9 cellular contexts compared by ENCODE assay signal in the genomic region with DNA sequence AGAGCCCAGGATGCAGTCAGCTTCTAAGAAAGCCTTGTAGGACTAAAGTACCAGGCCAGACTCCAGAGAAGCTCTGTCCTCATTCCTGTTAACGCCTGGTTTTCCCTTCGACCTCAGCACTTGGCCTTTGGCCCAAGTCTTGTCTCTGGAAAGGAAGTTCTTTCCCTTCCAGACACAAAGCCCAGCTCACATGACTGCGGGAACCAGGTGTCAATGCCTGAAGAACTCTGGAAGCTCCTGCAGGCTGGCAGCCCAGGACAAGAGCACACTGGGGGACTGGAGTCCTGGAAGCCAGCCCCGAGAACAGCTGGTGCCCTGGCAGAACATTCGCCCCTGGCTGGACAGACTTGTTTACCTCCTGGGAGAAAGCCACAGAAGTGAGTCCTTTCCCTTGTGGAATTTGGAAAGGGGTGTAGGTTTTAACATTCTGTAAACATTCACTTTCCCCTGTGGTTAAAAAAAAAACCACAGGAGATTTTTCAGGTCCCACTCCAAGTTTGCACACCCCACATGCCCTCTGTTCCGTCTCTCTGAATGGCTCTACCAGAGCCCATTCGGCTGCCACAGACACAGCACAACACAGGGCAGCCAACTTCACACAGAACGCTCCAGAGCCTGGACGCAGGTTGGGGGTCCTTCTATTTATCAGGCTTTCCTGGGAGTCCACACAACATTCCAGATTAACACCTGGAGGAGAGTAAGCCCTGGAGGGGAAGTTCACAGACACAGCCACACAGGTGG. TPM values are rescaled to one million over a fixed set of nuclear protein-coding genes. Genes with fewer than 3 reads are reported as not detected.
DNase-seq lines count a peak whose midpoint lies in the region; ATAC-seq and TF ChIP-seq lines count a peak whose summit lies in the region.
"Had no signal": no experiment of that assay in that cellular context is flagged by ENCODE, and none has a peak within 500 bp of the region (broad histone marks: within the 10 kb centered on the region; RNA-seq: fewer than 3 reads in every experiment).

No MANE protein-coding gene starts in this region.

- no peak overlapping the region for H3K27ac ChIP-seq in neuronal stem cell (replicated peaks; ENCODE audit: low read length)

- H3K23ac ChIP-seq in neuronal stem cell (ENCODE audit: low read depth, low read length, poor library complexity), result no peak overlapping the region

- H4K8ac ChIP-seq in neuronal stem cell (ENCODE audit: low read depth, low read length), result no peak overlapping the region

- ATAC-seq in GM19467 (IDR thresholded peaks at IDR 0.05; ENCODE audit: unreplicated experiment) (no peak), GM18505 (IDR thresholded peaks at IDR 0.05; ENCODE audit: unreplicated experiment) (no peak), HG02759 (IDR thresholded peaks at IDR 0.05; ENCODE audit: unreplicated experiment) (no peak)

- H4K91ac ChIP-seq in neuronal stem cell (ENCODE audit: low read depth, low read length, poor library complexity), result no peak overlapping the region

- no peaks in the 10 kb centered on the region for H3K9me3 ChIP-seq in neuronal stem cell (replicated peaks in 1 of 2; ENCODE audit: control insufficient read depth in 2 of 2, insufficient read depth in 1 of 2, low read depth in 1 of 2, low read length in 2 of 2)

- no peaks in the 10 kb centered on the region for H3K79me1 ChIP-seq in neuronal stem cell (ENCODE audit: low read depth, low read length)

- no peak overlapping the region for H2BK5ac ChIP-seq in neuronal stem cell (ENCODE audit: low read length)

- H3K36me3 ChIP-seq in neuronal stem cell (replicated peaks in 1 of 2; ENCODE audit: control insufficient read depth in 2 of 2, insufficient read depth in 2 of 2, low read length in 2 of 2), result no peaks in the 10 kb centered on the region

- H2BK120ac ChIP-seq in neuronal stem cell (ENCODE audit: low read depth, low read length), result no peak overlapping the region

- DNase-seq in Ammon's horn (ENCODE audit: low spot score) (peak; percentile 85), NCI-H69 (lab: John Stamatoyannopoulos, UW) (peak; percentile 33), fibroblast of the conjunctiva (ENCODE audit: low read depth) (peak; percentile 65), neuronal stem cell (ENCODE audit: low spot score) (no peak)
- DNase-seq in stimulated activated CD4-positive, alpha-beta T cell treated with anti-CD3 and anti-CD28 coated beads, Interleukin-2, amount 100 ng/mL, for 48 hours, result no peak
- DNase-seq: stimulated activated CD4-positive, alpha-beta T cell treated with anti-CD3 and anti-CD28 coated beads, Interleukin-15, amount 100 ng/mL, for 24 hours had no signal

- no peak overlapping the region for H2BK12ac ChIP-seq in neuronal stem cell (ENCODE audit: low read length)

- H3K4ac ChIP-seq in neuronal stem cell (ENCODE audit: low read length), result no peak overlapping the region

- no peak overlapping the region for H3K4me3 ChIP-seq in neuronal stem cell (ENCODE audit: low read length in 2 of 2)

- H2AFZ ChIP-seq in neuronal stem cell (ENCODE audit: low read length), result peak overlapping the region; percentile 12

- no peak overlapping the region for H3K18ac ChIP-seq in neuronal stem cell (ENCODE audit: low read length)

- H3K27me3 ChIP-seq in neuronal stem cell (ENCODE audit: control insufficient read depth in 3 of 3, insufficient read depth in 3 of 3, low read depth in 1 of 3, low read length in 3 of 3), result peaks cover 0 to 13% (median 2%) of the 10 kb centered on the region in 3 experiments

- H3K9ac ChIP-seq in neuronal stem cell (ENCODE audit: low read depth, low read length, poor library complexity), result no peak overlapping the region

- H3K4me1 ChIP-seq in neuronal stem cell (ENCODE audit: control insufficient read depth in 2 of 2, insufficient read depth in 1 of 2, low read depth in 1 of 2, low read length in 2 of 2), result peaks cover 2 to 14% of the 10 kb centered on the region in 2 donors

- no peak overlapping the region for H3K14ac ChIP-seq in neuronal stem cell (ENCODE audit: low read length)

- no peak for TF ChIP-seq POLR2A in GM18505 (IDR thresholded peaks at IDR 0.05; ENCODE audit: borderline replicate concordance, extremely low read depth, insufficient read depth, insufficient read length)

- H2AK5ac ChIP-seq in neuronal stem cell (ENCODE audit: low read depth, low read length), result no peak overlapping the region

- no CpG with 5 or more reads among the region's 9 CpGs for WGBS in neuronal stem cell (ENCODE audit: extremely low coverage in 2 of 2, insufficient read length in 2 of 2, insufficient replicate concordance in 1 of 2), 2 donors

- no peak overlapping the region for H3K4me2 ChIP-seq in neuronal stem cell (ENCODE audit: insufficient read depth, low read length, poor library complexity, severe bottlenecking)

- H2BK15ac ChIP-seq in neuronal stem cell (ENCODE audit: low read length), result no peak overlapping the region

RNA-seq across cellular contexts. Expression of gene ACSS1, which starts 18.1 kb away (rescaled TPM):
- 0.24 TPM for polyA plus RNA-seq in neuronal stem cell (2013, experiment 1 of 2)
- 0.26 TPM for polyA plus RNA-seq in neuronal stem cell (2013, experiment 2 of 2)

RNA-seq across cellular contexts. Expression of gene VSX1, which starts 42.1 kb away (rescaled TPM):
- polyA plus RNA-seq in neuronal stem cell (2013, experiment 1 of 2), result 0.73 TPM
- polyA plus RNA-seq in neuronal stem cell (2013, experiment 2 of 2), result 0.78 TPM

RNA-seq across cellular contexts. Expression of gene APMAP, which starts 47.3 kb away (rescaled TPM):
- polyA plus RNA-seq in neuronal stem cell (2013, experiment 1 of 2), result 56.3 TPM
- polyA plus RNA-seq in neuronal stem cell (2013, experiment 2 of 2), result 57.5 TPM

Comparison
In these comparisons a context has a peak if more than half of its experiments do, and no peak if none do; other contexts are left out.
1. DNase-seq: peak in Ammon's horn (single experiment), NCI-H69 (single experiment) and fibroblast of the conjunctiva (single experiment); none in neuronal stem cell (single experiment) and stimulated activated CD4-positive, alpha-beta T cell treated with anti-CD3 and anti-CD28 coated beads, Interleukin-2, amount 100 ng/mL, for 48 hours (0 of 2).